16 cellular contexts compared by ENCODE assay signal in the genomic region with DNA sequence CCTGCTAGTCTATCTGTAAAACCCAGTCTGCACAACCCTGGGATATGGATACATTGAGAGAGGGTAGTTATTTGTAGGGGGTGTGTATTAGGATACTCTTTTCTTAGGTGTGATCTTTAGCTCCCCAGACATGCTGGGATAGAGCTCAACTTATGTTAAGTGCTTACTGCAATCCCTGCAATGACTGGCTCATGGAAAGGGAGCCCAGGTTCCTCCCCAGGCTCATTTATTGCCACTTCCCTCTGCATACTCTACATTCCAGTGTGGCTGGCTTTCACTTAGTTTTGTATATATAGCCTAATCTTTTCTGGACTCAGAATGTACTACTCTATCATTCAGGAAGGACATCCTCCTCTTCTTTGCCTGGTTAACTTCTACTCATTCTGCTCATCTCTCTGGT.
DNase-seq lines count a peak whose midpoint lies in the region; ATAC-seq and TF ChIP-seq lines count a peak whose summit lies in the region.
"Had no signal": no experiment of that assay in that cellular context is flagged by ENCODE, and none has a peak within 500 bp of the region (broad histone marks: within the 10 kb centered on the region; RNA-seq: fewer than 3 reads in every experiment).

No MANE protein-coding gene starts in this region.

- H3K4me1 Mint-ChIP-seq in nephron = peaks cover 26% of the 10 kb centered on the region
- H3K4me1 Mint-ChIP-seq: B cell; CD8-positive, alpha-beta memory T cell; GM23338 had no signal

- H3K4ac ChIP-seq in neuronal stem cell (ENCODE audit: low read length) = no peak overlapping the region

- DNase-seq in M059J (ENCODE audit: low read depth) (peak; percentile 27), iPS-NIHi7 (ENCODE audit: extremely low spot score) (peak; percentile 13), head of caudate nucleus (no peak), neuronal stem cell (ENCODE audit: low spot score) (no peak)
- DNase-seq in stimulated activated CD8-positive, alpha-beta memory T cell treated with anti-CD3 and anti-CD28 coated beads, Interleukin-4, amount 100 ng/mL, for 48 hours = no peak
- DNase-seq: CD8-positive, alpha-beta memory T cell; COR-L47; DMS153; DMS79; GF-D8; HCEC 1CT had no signal

- no peak overlapping the region for H2AK5ac ChIP-seq in neuronal stem cell (ENCODE audit: low read depth, low read length)

- no peak overlapping the region for H3K4me3 Mint-ChIP-seq in nephron
- H3K4me3 Mint-ChIP-seq: B cell; CD8-positive, alpha-beta memory T cell; GM23338 had no signal

- H3K9me3 ChIP-seq in neuronal stem cell (replicated peaks in 1 of 2; ENCODE audit: control insufficient read depth in 2 of 2, insufficient read depth in 1 of 2, low read depth in 1 of 2, low read length in 2 of 2) = no peaks in the 10 kb centered on the region
- H3K9me3 ChIP-seq: BLaER1 treated with 17β-estradiol and CSF1 and Interleukin-3, amounts not matched to agents 10 nM and 100 nM had no signal

- H3K27ac ChIP-seq in neuronal stem cell (replicated peaks; ENCODE audit: low read length) = no peak overlapping the region
- H3K27ac ChIP-seq: BLaER1 treated with 17β-estradiol and CSF1 and Interleukin-3, amounts not matched to agents 10 nM and 100 nM had no signal

- H2BK120ac ChIP-seq in neuronal stem cell (ENCODE audit: low read depth, low read length) = no peak overlapping the region

- no peaks in the 10 kb centered on the region for H3K27me3 ChIP-seq in neuronal stem cell (ENCODE audit: control insufficient read depth in 3 of 3, insufficient read depth in 3 of 3, low read depth in 1 of 3, low read length in 3 of 3)
- H3K27me3 ChIP-seq: BLaER1 treated with 17β-estradiol and CSF1 and Interleukin-3, amounts not matched to agents 10 nM and 100 nM had no signal

- H3K9ac ChIP-seq in neuronal stem cell (ENCODE audit: low read depth, low read length, poor library complexity) = no peak overlapping the region
- H3K9ac ChIP-seq: BLaER1 treated with 17β-estradiol and CSF1 and Interleukin-3, amounts not matched to agents 10 nM and 100 nM had no signal

- no peak overlapping the region for H4K91ac ChIP-seq in neuronal stem cell (ENCODE audit: low read depth, low read length, poor library complexity)

- no peak overlapping the region for H4K8ac ChIP-seq in neuronal stem cell (ENCODE audit: low read depth, low read length)

- no peak overlapping the region for H3K4me3 ChIP-seq in neuronal stem cell (ENCODE audit: low read length in 2 of 2)
- H3K4me3 ChIP-seq: BLaER1 treated with 17β-estradiol and CSF1 and Interleukin-3, amounts not matched to agents 10 nM and 100 nM; GM23338 had no signal

- H2BK12ac ChIP-seq in neuronal stem cell (ENCODE audit: low read length) = no peak overlapping the region

- H3K4me1 ChIP-seq in neuronal stem cell (ENCODE audit: control insufficient read depth in 2 of 2, insufficient read depth in 1 of 2, low read depth in 1 of 2, low read length in 2 of 2) = no peaks in the 10 kb centered on the region

- H3K79me1 ChIP-seq in neuronal stem cell (ENCODE audit: low read depth, low read length) = no peaks in the 10 kb centered on the region

- H2BK15ac ChIP-seq in neuronal stem cell (ENCODE audit: low read length) = no peak overlapping the region

- no peak for ATAC-seq in HG03280 (IDR thresholded peaks at IDR 0.05; ENCODE audit: unreplicated experiment)
- ATAC-seq: GM23338 had no signal

- intact Hi-C loops in head of caudate nucleus (cut with DNase I) = no loop called here

- no peak overlapping the region for H3K14ac ChIP-seq in neuronal stem cell (ENCODE audit: low read length)

- H3K27ac Mint-ChIP-seq in nephron = peak overlapping the region; percentile 17 to 97 (median 96)
- H3K27ac Mint-ChIP-seq: B cell; CD8-positive, alpha-beta memory T cell; GM23338 had no signal

- no peak for TF ChIP-seq CTCF in nephron (IDR thresholded peaks at IDR 0.05; ENCODE audit: unreplicated experiment in 3 of 3)

- H3K27me3 Mint-ChIP-seq in nephron (ENCODE audit: low read depth) = no peaks in the 10 kb centered on the region
- H3K27me3 Mint-ChIP-seq: B cell; CD8-positive, alpha-beta memory T cell had no signal

- H3K36me3 ChIP-seq in neuronal stem cell (replicated peaks in 1 of 2; ENCODE audit: control insufficient read depth in 2 of 2, insufficient read depth in 2 of 2, low read length in 2 of 2) = no peaks in the 10 kb centered on the region
- H3K36me3 ChIP-seq: BLaER1 treated with 17β-estradiol and CSF1 and Interleukin-3, amounts not matched to agents 10 nM and 100 nM had no signal

- peaks cover 3% of the 10 kb centered on the region for H3K9me3 Mint-ChIP-seq in nephron

- H3K4me2 ChIP-seq in neuronal stem cell (ENCODE audit: insufficient read depth, low read length, poor library complexity, severe bottlenecking) = no peak overlapping the region
- H3K4me2 ChIP-seq: BLaER1 treated with 17β-estradiol and CSF1 and Interleukin-3, amounts not matched to agents 10 nM and 100 nM; GM23338 had no signal

- H2BK5ac ChIP-seq in neuronal stem cell (ENCODE audit: low read length) = no peak overlapping the region

- H3K23ac ChIP-seq in neuronal stem cell (ENCODE audit: low read depth, low read length, poor library complexity) = no peak overlapping the region

- H2AFZ ChIP-seq in neuronal stem cell (ENCODE audit: low read length) = no peak overlapping the region
- H2AFZ ChIP-seq: GM23338 had no signal

- no peaks in the 10 kb centered on the region for H3K36me3 Mint-ChIP-seq in nephron (ENCODE audit: low read depth)
- H3K36me3 Mint-ChIP-seq: CD8-positive, alpha-beta memory T cell had no signal

- no peak overlapping the region for H3K18ac ChIP-seq in neuronal stem cell (ENCODE audit: low read length)

Comparison
In these comparisons a context has a peak if more than half of its experiments do, and no peak if none do; other contexts are left out.
1. DNase-seq: peak in M059J (single experiment) and iPS-NIHi7 (single experiment); none in stimulated activated CD8-positive, alpha-beta memory T cell treated with anti-CD3 and anti-CD28 coated beads, Interleukin-4, amount 100 ng/mL, for 48 hours (single experiment), head of caudate nucleus (0 of 42) and neuronal stem cell (single experiment).